17 cellular contexts compared by ENCODE assay signal in the genomic region with DNA sequence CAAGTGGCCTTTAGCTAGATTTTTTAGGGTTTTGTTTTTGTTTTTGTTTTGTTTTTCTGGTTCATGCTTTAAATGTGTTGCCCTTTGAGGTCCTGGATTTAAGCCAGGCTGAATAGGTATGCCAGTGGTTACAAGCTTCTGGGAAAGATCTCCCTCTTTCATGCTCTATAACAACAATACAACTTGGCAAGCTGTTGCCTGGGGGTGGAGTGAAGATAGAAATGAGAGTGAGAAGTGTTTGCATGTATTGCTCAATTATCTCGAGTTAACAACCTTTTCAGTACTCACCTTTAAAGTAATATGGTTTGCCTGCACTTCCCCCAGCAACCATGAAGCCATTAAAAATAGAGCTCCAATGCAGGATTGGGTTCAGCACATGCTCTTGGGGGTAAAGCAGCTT. TPM values are rescaled to one million over a fixed set of nuclear protein-coding genes. Genes with fewer than 3 reads are reported as not detected.
"Had no signal": no experiment of that assay in that cellular context is flagged by ENCODE, and none has a peak within 500 bp of the region (broad histone marks: within the 10 kb centered on the region; RNA-seq: fewer than 3 reads in every experiment).

No MANE protein-coding gene starts in this region.

- H3K4me1 ChIP-seq: esophagus squamous epithelium, psoas muscle had no signal

- H3K4me3 ChIP-seq: esophagus squamous epithelium, psoas muscle had no signal

- H3K27me3 ChIP-seq: esophagus squamous epithelium had no signal

- H3K27ac ChIP-seq: esophagus squamous epithelium, psoas muscle, VCaP had no signal

- DNase-seq: activated CD4-positive, alpha-beta memory T cell treated with anti-CD3 and anti-CD28 coated beads, Interleukin-2, amount 10 ng/mL, durations not matched to agents 7 days and 5 days; activated gamma-delta T cell; activated naive CD8-positive, alpha-beta T cell treated with anti-CD3 and anti-CD28 coated beads, Interleukin-2, amount 10 ng/mL, durations not matched to agents 7 days and 5 days; activated T-cell treated with anti-CD3 and anti-CD28 coated beads, Interleukin-2, amount 50 U/mL, for 48 hours; anterior cingulate cortex; esophagus squamous epithelium; foreskin fibroblast; glutamatergic neuron; immature natural killer cell; left cardiac atrium; mesenchymal stem cell; psoas muscle; stimulated activated CD4-positive, alpha-beta T cell treated with anti-CD3 and anti-CD28 coated beads, Interleukin-12 subunit alpha, Interleukin-12 subunit beta, amount 100 ng/mL, for 4 hours; stimulated activated naive CD4-positive, alpha-beta T cell; substantia nigra had no signal

- ATAC-seq: psoas muscle had no signal

- H3K36me3 ChIP-seq: esophagus squamous epithelium had no signal

- H3K9me3 ChIP-seq: esophagus squamous epithelium, psoas muscle had no signal

RNA-seq across cellular contexts. Expression of a gene that starts 19.2 kb away (rescaled TPM):
- total RNA-seq: activated CD4-positive, alpha-beta memory T cell treated with anti-CD3 and anti-CD28 coated beads, Interleukin-2, amount 10 ng/mL, durations not matched to agents 7 days and 5 days; activated naive CD8-positive, alpha-beta T cell treated with anti-CD3 and anti-CD28 coated beads, Interleukin-2, amount 10 ng/mL, durations not matched to agents 7 days and 5 days; left cardiac atrium; omental fat pad; psoas muscle had no signal
- polyA plus RNA-seq: immature natural killer cell, psoas muscle had no signal
